Comparison of ENCODE assay signal across 22 cellular contexts in the genomic region with DNA sequence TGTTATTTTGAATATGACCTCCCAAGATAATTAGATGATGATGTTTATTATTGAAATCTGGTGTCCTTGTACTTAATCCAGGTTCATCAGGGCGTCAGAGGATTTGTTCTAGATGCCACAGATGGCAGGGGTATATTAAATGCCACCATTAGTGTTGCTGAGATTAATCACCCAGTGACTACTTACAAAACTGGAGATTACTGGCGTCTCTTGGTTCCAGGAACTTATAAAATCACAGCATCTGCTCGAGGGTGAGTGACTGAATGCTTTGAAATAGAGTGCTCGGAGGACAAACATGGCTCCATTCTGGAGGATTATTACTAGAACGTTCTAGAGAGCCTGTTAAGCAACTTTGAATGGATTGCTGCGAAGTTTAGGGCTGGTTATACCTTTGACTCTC.
"Had no signal": no experiment of that assay in that cellular context is flagged by ENCODE, and none has a peak within 500 bp of the region (broad histone marks: within the 10 kb centered on the region; RNA-seq: fewer than 3 reads in every experiment).

No MANE protein-coding gene starts in this region.

- H3K9me3 Mint-ChIP-seq: naive B cell, nephron had no signal

- H3K27me3 ChIP-seq: foreskin keratinocyte, hepatocyte, right lobe of liver, stomach, transverse colon had no signal

- H3K4me1 ChIP-seq: foreskin keratinocyte, parathyroid adenoma, prostate gland, right lobe of liver, stomach, transverse colon had no signal

- DNase-seq: erythroblast; foreskin keratinocyte; head of caudate nucleus; kidney; left colon; left ventricle myocardium superior; mesenchymal stem cell; naive B cell; right lobe of liver; stimulated activated CD4-positive, alpha-beta T cell treated with anti-CD3 and anti-CD28 coated beads, Interleukin-2, amount 100 ng/mL, for 24 hours; stimulated activated naive CD4-positive, alpha-beta T cell; stomach; substantia nigra; transverse colon had no signal

- H3K4me1 Mint-ChIP-seq: naive B cell, nephron had no signal

- H3K27me3 Mint-ChIP-seq: naive B cell had no signal

- H3K4me3 Mint-ChIP-seq: naive B cell, nephron had no signal

- H3K36me3 ChIP-seq: prostate gland, thoracic aorta had no signal

- ATAC-seq: foreskin keratinocyte, left colon, left ventricle myocardium superior, right lobe of liver had no signal

- H3K4me3 ChIP-seq: hepatocyte, lung, prostate gland, right lobe of liver, skin epidermis, stomach, thoracic aorta, transverse colon had no signal

- H3K9me3 ChIP-seq: prostate gland, right lobe of liver, stomach, thoracic aorta, transverse colon had no signal

- H3K9ac ChIP-seq: parathyroid adenoma had no signal

- FAIRE-seq: endothelial cell of umbilical vein had no signal

- H3K27ac Mint-ChIP-seq: naive B cell, nephron had no signal

- H3K27ac ChIP-seq: foreskin keratinocyte, hepatocyte, parathyroid adenoma, prostate gland, right lobe of liver, skin epidermis, stomach, thoracic aorta, transverse colon had no signal
